8 cellular contexts compared by ENCODE assay signal in genomic region chr19:47093841-47094240, GRCh38. TPM values are rescaled to one million over a fixed set of nuclear protein-coding genes. Genes with fewer than 3 reads are reported as not detected.
DNase-seq lines count a peak whose midpoint lies in the region; ATAC-seq and TF ChIP-seq lines count a peak whose summit lies in the region.

No MANE protein-coding gene starts in this region.

- no peaks in the 10 kb centered on the region for H3K9me3 ChIP-seq in CD4-positive, CD25-positive, alpha-beta regulatory T cell (ENCODE audit: control insufficient read depth in 2 of 2, low read length in 2 of 2)
- no peaks in the 10 kb centered on the region for H3K9me3 ChIP-seq in BE2C

- ATAC-seq in CD4-positive, CD25-positive, alpha-beta regulatory T cell (ENCODE audit: low read depth in 2 of 2) = no peak
- peak; percentile 53 for ATAC-seq in GM19455 (IDR thresholded peaks at IDR 0.05; ENCODE audit: unreplicated experiment)
- no peak for ATAC-seq in naive thymus-derived CD8-positive, alpha-beta T cell
- no peak for ATAC-seq in HG03457 (IDR thresholded peaks at IDR 0.05; ENCODE audit: unreplicated experiment)

- H3K4me3 Mint-ChIP-seq in CD4-positive, CD25-positive, alpha-beta regulatory T cell = no peak overlapping the region
- no peak overlapping the region for H3K4me3 Mint-ChIP-seq in naive thymus-derived CD8-positive, alpha-beta T cell

- POLR2A ChIA-PET in naive thymus-derived CD8-positive, alpha-beta T cell (lab: Charles Lee) = interaction anchor here (1.3 to 10.1 kb wide), 2 partner anchors 12 to 18 kb away, joined by 3 to 110 read pairs; partner anchors contain the start of gene ZC3H4

- H3K4me1 ChIP-seq in CD4-positive, CD25-positive, alpha-beta regulatory T cell (ENCODE audit: control insufficient read depth, insufficient read depth, low read length, poor library complexity, severe bottlenecking) = peaks cover 35% of the 10 kb centered on the region
- peaks cover 13% of the 10 kb centered on the region for H3K4me1 ChIP-seq in BE2C

- peaks cover 3 to 60% (median 30%) of the 10 kb centered on the region in 4 donors for H3K4me1 Mint-ChIP-seq in CD4-positive, CD25-positive, alpha-beta regulatory T cell
- H3K4me1 Mint-ChIP-seq in naive thymus-derived CD8-positive, alpha-beta T cell = peaks cover 17 to 59% (median 46%) of the 10 kb centered on the region in 4 donors

- no peaks in the 10 kb centered on the region for H3K27me3 ChIP-seq in CD4-positive, CD25-positive, alpha-beta regulatory T cell (ENCODE audit: control insufficient read depth, insufficient read depth, low read length)
- no peaks in the 10 kb centered on the region for H3K27me3 ChIP-seq in BE2C

- peaks cover 39% of the 10 kb centered on the region for H3K36me3 Mint-ChIP-seq in CD4-positive, CD25-positive, alpha-beta regulatory T cell
- peaks cover 0 to 65% (median 8%) of the 10 kb centered on the region in 3 donors for H3K36me3 Mint-ChIP-seq in naive thymus-derived CD8-positive, alpha-beta T cell

- no peaks in the 10 kb centered on the region for H3K9me3 Mint-ChIP-seq in CD4-positive, CD25-positive, alpha-beta regulatory T cell
- no peaks in the 10 kb centered on the region for H3K9me3 Mint-ChIP-seq in naive thymus-derived CD8-positive, alpha-beta T cell

- H3K27me3 Mint-ChIP-seq in CD4-positive, CD25-positive, alpha-beta regulatory T cell = no peaks in the 10 kb centered on the region
- H3K27me3 Mint-ChIP-seq in naive thymus-derived CD8-positive, alpha-beta T cell = no peaks in the 10 kb centered on the region

- peak overlapping the region; percentile 92 to 99 (median 96) for H3K27ac Mint-ChIP-seq in CD4-positive, CD25-positive, alpha-beta regulatory T cell
- H3K27ac Mint-ChIP-seq in naive thymus-derived CD8-positive, alpha-beta T cell = peak overlapping the region in 9 of 10 donors; percentile 43 to 100 (median 82)

- H3K4me3 ChIP-seq in CD4-positive, CD25-positive, alpha-beta regulatory T cell (ENCODE audit: low read depth, low read length) = no peak overlapping the region
- H3K4me3 ChIP-seq in BE2C (ENCODE audit: low read depth, low read length) = no peak overlapping the region

- no peak for TF ChIP-seq CTCF in BE2C (IDR thresholded peaks at IDR 0.05; ENCODE audit: low read depth, low read length)

- H3K27ac ChIP-seq in CD4-positive, CD25-positive, alpha-beta regulatory T cell (ENCODE audit: insufficient read depth, low read length, poor library complexity, severe bottlenecking) = peak overlapping the region; percentile 83

- peak in 1 of 3 donors; percentile 29 for DNase-seq in CD4-positive, CD25-positive, alpha-beta regulatory T cell
- peak; percentile 66 for DNase-seq in activated CD8-positive, alpha-beta memory T cell treated with anti-CD3 and anti-CD28 coated beads for 24 hours
- DNase-seq in naive thymus-derived CD8-positive, alpha-beta T cell = peak in 1 of 10 donors; percentile 49
- no peak for DNase-seq in central memory CD4-positive, alpha-beta T cell
- DNase-seq in NCI-H146 treated with DMSO at 0.1 percent for 48 hours (lab: John Stamatoyannopoulos, UW; ENCODE audit: unreplicated experiment) = no peak
- DNase-seq in BE2C = no peak

- peaks cover 32% of the 10 kb centered on the region for H3K36me3 ChIP-seq in CD4-positive, CD25-positive, alpha-beta regulatory T cell (ENCODE audit: control insufficient read depth, insufficient read depth, low read length)
- H3K36me3 ChIP-seq in BE2C = peaks cover 70% of the 10 kb centered on the region

RNA-seq across cellular contexts. Expression of gene ZC3H4, which starts 19.7 kb away (rescaled TPM):
- total RNA-seq in CD4-positive, CD25-positive, alpha-beta regulatory T cell = 84.7 TPM
- polyA plus RNA-seq in CD4-positive, CD25-positive, alpha-beta regulatory T cell = under 1 TPM; 0.58 to 0.84 (median 0.69) TPM
- total RNA-seq in naive thymus-derived CD8-positive, alpha-beta T cell = 10 to 100 TPM; 73.4 to 76.3 TPM
- polyA plus RNA-seq in naive thymus-derived CD8-positive, alpha-beta T cell = 1 to 10 TPM in 2 of 3 donors, under 1 TPM in 1; 0.86 to 2.4 (median 2.0) TPM
- 17.5 TPM for polyA plus RNA-seq in BE2C (2012; ENCODE audit: insufficient read depth, insufficient read length, low read depth)

RNA-seq across cellular contexts. Expression of gene SAE1, which starts 36.8 kb away (rescaled TPM):
- total RNA-seq in CD4-positive, CD25-positive, alpha-beta regulatory T cell = 45.5 TPM
- polyA plus RNA-seq in CD4-positive, CD25-positive, alpha-beta regulatory T cell = 100 to 1,000 TPM; 106 to 127 (median 115) TPM
- 10 to 100 TPM; 44.5 to 45.6 TPM for total RNA-seq in naive thymus-derived CD8-positive, alpha-beta T cell
- 100 to 1,000 TPM; 158 to 174 (median 159) TPM for polyA plus RNA-seq in naive thymus-derived CD8-positive, alpha-beta T cell
- 148 TPM for polyA plus RNA-seq in BE2C (2012; ENCODE audit: insufficient read depth, insufficient read length, low read depth)

RNA-seq across cellular contexts. Expression of gene TMEM160, which starts 45.4 kb away (rescaled TPM):
- 27.4 TPM for total RNA-seq in CD4-positive, CD25-positive, alpha-beta regulatory T cell
- 100 to 1,000 TPM; 101 to 160 (median 144) TPM for polyA plus RNA-seq in CD4-positive, CD25-positive, alpha-beta regulatory T cell
- 10 to 100 TPM; 30.1 to 31.7 TPM for total RNA-seq in naive thymus-derived CD8-positive, alpha-beta T cell
- 100 to 1,000 TPM; 118 to 154 (median 144) TPM for polyA plus RNA-seq in naive thymus-derived CD8-positive, alpha-beta T cell
- polyA plus RNA-seq in BE2C (2012; ENCODE audit: insufficient read depth, insufficient read length, low read depth) = 137 TPM
